26 cellular contexts compared by ENCODE assay signal in genomic region chr10:79418274-79418673, GRCh38. TPM values are rescaled to one million over a fixed set of nuclear protein-coding genes. Genes with fewer than 3 reads are reported as not detected.
DNase-seq lines count a peak whose midpoint lies in the region; ATAC-seq and TF ChIP-seq lines count a peak whose summit lies in the region.
"Had no signal": no experiment of that assay in that cellular context is flagged by ENCODE, and none has a peak within 500 bp of the region (broad histone marks: within the 10 kb centered on the region; RNA-seq: fewer than 3 reads in every experiment).

No MANE protein-coding gene starts in this region.

- no peaks in the 10 kb centered on the region for H3K9me3 ChIP-seq in lower lobe of right lung
- no peaks in the 10 kb centered on the region for H3K9me3 ChIP-seq in CD4-positive, alpha-beta memory T cell (ENCODE audit: control insufficient read depth in 1 of 2, low read length in 2 of 2)
- H3K9me3 ChIP-seq: pancreas, thoracic aorta, uterus had no signal

- H3K9me3 Mint-ChIP-seq in activated naive CD4-positive, alpha-beta T cell treated with anti-CD3 and anti-CD28 coated beads, Interleukin-2, amount 50 U/mL, for 72 hours: no peaks in the 10 kb centered on the region
- no peaks in the 10 kb centered on the region for H3K9me3 Mint-ChIP-seq in dendritic cell treated with granulocyte-macrophage colony-stimulating factor and Interleukin-4, amounts not matched to agents 40 ng/mL and 50 ng/mL, for 4 days
- no peaks in the 10 kb centered on the region for H3K9me3 Mint-ChIP-seq in stimulated activated effector memory CD8-positive, alpha-beta T cell treated with anti-CD3 and anti-CD28 coated beads, Interleukin-12 subunit alpha, Interleukin-12 subunit beta, amount 100 ng/mL, for 72 hours
- H3K9me3 Mint-ChIP-seq in CD4-positive, alpha-beta memory T cell: no peaks in the 10 kb centered on the region
- H3K9me3 Mint-ChIP-seq: CD4-positive, alpha-beta T cell; HFFc6; immature natural killer cell; natural killer cell treated with Interleukin-12 subunit alpha and Interleukin-12 subunit beta and Interleukin-15 and Interleukin-18, amount 100 ng/mL, for 72 hours had no signal

- in situ Hi-C loops in GM13977 (cut with MboI; ENCODE audit: low pct_unique_long_range_greater_than_20kb, low sequenced_read_pairs, unreplicated experiment): no loop called here

- no peak overlapping the region for H3K27ac ChIP-seq in lower lobe of right lung
- H3K27ac ChIP-seq in CD4-positive, alpha-beta memory T cell (ENCODE audit: low read depth, low read length): no peak overlapping the region
- H3K27ac ChIP-seq: 22Rv1, GM23248, pancreas, thoracic aorta had no signal

- POLR2A ChIA-PET in CD4-positive, alpha-beta memory T cell (lab: Charles Lee; ENCODE audit: partially characterized antibody): no interaction called here

- H3K36me3 ChIP-seq in lower lobe of right lung: peaks cover 18% of the 10 kb centered on the region
- no peaks in the 10 kb centered on the region for H3K36me3 ChIP-seq in CD4-positive, alpha-beta memory T cell (ENCODE audit: insufficient read depth, low read length)
- H3K36me3 ChIP-seq: uterus had no signal

- CTCF ChIA-PET in CD4-positive, alpha-beta memory T cell (lab: Charles Lee; ENCODE audit: partially characterized antibody): no interaction called here

- H3K27me3 ChIP-seq in lower lobe of right lung (ENCODE audit: low read depth): no peaks in the 10 kb centered on the region
- no peaks in the 10 kb centered on the region for H3K27me3 ChIP-seq in CD4-positive, alpha-beta memory T cell (ENCODE audit: insufficient read depth, low read length)
- H3K27me3 ChIP-seq: pancreas, uterus had no signal

- peaks cover 8% of the 10 kb centered on the region for H3K27me3 Mint-ChIP-seq in dendritic cell treated with granulocyte-macrophage colony-stimulating factor and Interleukin-4, amounts not matched to agents 40 ng/mL and 50 ng/mL, for 4 days
- no peaks in the 10 kb centered on the region for H3K27me3 Mint-ChIP-seq in CD4-positive, alpha-beta memory T cell
- H3K27me3 Mint-ChIP-seq: CD4-positive, alpha-beta T cell; natural killer cell treated with Interleukin-12 subunit alpha and Interleukin-12 subunit beta and Interleukin-15 and Interleukin-18, amount 100 ng/mL, for 72 hours had no signal

- H3K36me3 Mint-ChIP-seq in activated naive CD4-positive, alpha-beta T cell treated with anti-CD3 and anti-CD28 coated beads, Interleukin-2, amount 50 U/mL, for 72 hours: no peaks in the 10 kb centered on the region
- H3K36me3 Mint-ChIP-seq in dendritic cell treated with granulocyte-macrophage colony-stimulating factor and Interleukin-4, amounts not matched to agents 40 ng/mL and 50 ng/mL, for 4 days (ENCODE audit: low read depth): peaks cover 33% of the 10 kb centered on the region
- peaks cover 4% of the 10 kb centered on the region for H3K36me3 Mint-ChIP-seq in stimulated activated effector memory CD8-positive, alpha-beta T cell treated with anti-CD3 and anti-CD28 coated beads, Interleukin-12 subunit alpha, Interleukin-12 subunit beta, amount 100 ng/mL, for 72 hours
- H3K36me3 Mint-ChIP-seq in CD4-positive, alpha-beta memory T cell: no peaks in the 10 kb centered on the region
- H3K36me3 Mint-ChIP-seq: natural killer cell treated with Interleukin-12 subunit alpha and Interleukin-12 subunit beta and Interleukin-15 and Interleukin-18, amount 100 ng/mL, for 72 hours had no signal

- DNase-seq in activated naive CD4-positive, alpha-beta T cell treated with anti-CD3 and anti-CD28 coated beads, Interleukin-2, amount 50 U/mL, for 72 hours (ENCODE audit: low spot score in 2 of 2): no peak
- no peak for DNase-seq in activated naive CD4-positive, alpha-beta T cell treated with anti-CD3 and anti-CD28 coated beads, Interleukin-2, amount 50 U/mL, for 16 hours
- peak; percentile 36 for DNase-seq in lower lobe of right lung
- no peak for DNase-seq in stimulated activated effector memory CD8-positive, alpha-beta T cell treated with anti-CD3 and anti-CD28 coated beads, Interleukin-12 subunit alpha, Interleukin-12 subunit beta, amount 100 ng/mL, for 72 hours (ENCODE audit: low spot score in 2 of 2)
- DNase-seq in CD4-positive, alpha-beta memory T cell: no peak
- DNase-seq in DMS114 treated with DMSO at 0.1 percent for 48 hours (lab: John Stamatoyannopoulos, UW; ENCODE audit: unreplicated experiment): no peak
- no peak for DNase-seq in GM13977 (ENCODE audit: low spot score)
- DNase-seq: activated CD4-positive, alpha-beta T cell treated with anti-CD3 and anti-CD28 coated beads for 4 hours; activated naive CD4-positive, alpha-beta T cell; activated T-cell treated with anti-CD3 and anti-CD28 coated beads, Interleukin-2, amount 50 U/mL, for 48 hours; CD4-positive, alpha-beta T cell; central memory CD4-positive, alpha-beta T cell; GM23248; HFFc6; hypothalamus; immature natural killer cell; NCI-H524 treated with DMSO at 0.1 percent for 48 hours; stimulated activated CD4-positive, alpha-beta T cell treated with anti-CD3 and anti-CD28 coated beads, Interleukin-15, amount 100 ng/mL, for 24 hours; stimulated activated naive CD4-positive, alpha-beta T cell treated with Interleukin-2 at 50 U/mL for 16 hours had no signal

- H3K4me1 Mint-ChIP-seq in dendritic cell treated with granulocyte-macrophage colony-stimulating factor and Interleukin-4, amounts not matched to agents 40 ng/mL and 50 ng/mL, for 4 days (ENCODE audit: low read depth): peaks cover 84% of the 10 kb centered on the region
- peaks cover 18% of the 10 kb centered on the region for H3K4me1 Mint-ChIP-seq in stimulated activated effector memory CD8-positive, alpha-beta T cell treated with anti-CD3 and anti-CD28 coated beads, Interleukin-12 subunit alpha, Interleukin-12 subunit beta, amount 100 ng/mL, for 72 hours
- peaks cover 0 to 5% (median 4%) of the 10 kb centered on the region in 4 donors for H3K4me1 Mint-ChIP-seq in CD4-positive, alpha-beta memory T cell

- intact Hi-C loops in dendritic cell treated with granulocyte-macrophage colony-stimulating factor and Interleukin-4, amounts not matched to agents 40 ng/mL and 50 ng/mL, for 4 days (cut with micrococcal nuclease): no loop called here
- intact Hi-C loops in lower lobe of right lung (cut with DNase I): no loop called here
- intact Hi-C loops in CD4-positive, alpha-beta memory T cell (cut with micrococcal nuclease): no loop called here

- TF ChIP-seq CTCF in lower lobe of right lung (IDR thresholded peaks at IDR 0.05): no peak
- no peak for TF ChIP-seq CTCF in GM13977 (IDR thresholded peaks at IDR 0.05; ENCODE audit: extremely low read depth, insufficient read depth, missing control alignments)

- H3K4me3 Mint-ChIP-seq in dendritic cell treated with granulocyte-macrophage colony-stimulating factor and Interleukin-4, amounts not matched to agents 40 ng/mL and 50 ng/mL, for 4 days: no peak overlapping the region
- no peak overlapping the region for H3K4me3 Mint-ChIP-seq in stimulated activated effector memory CD8-positive, alpha-beta T cell treated with anti-CD3 and anti-CD28 coated beads, Interleukin-12 subunit alpha, Interleukin-12 subunit beta, amount 100 ng/mL, for 72 hours
- no peak overlapping the region for H3K4me3 Mint-ChIP-seq in CD4-positive, alpha-beta memory T cell
- H3K4me3 Mint-ChIP-seq: CD4-positive, alpha-beta T cell; HFFc6; immature natural killer cell; natural killer cell treated with Interleukin-12 subunit alpha and Interleukin-12 subunit beta and Interleukin-15 and Interleukin-18, amount 100 ng/mL, for 72 hours had no signal

- no peak overlapping the region for H3K4me3 ChIP-seq in lower lobe of right lung
- no peak overlapping the region for H3K4me3 ChIP-seq in CD4-positive, alpha-beta memory T cell (ENCODE audit: low read length in 2 of 2)
- H3K4me3 ChIP-seq: GM23248, pancreas, thoracic aorta, uterus had no signal

- peak overlapping the region; percentile 46 to 73 for H3K27ac Mint-ChIP-seq in activated naive CD4-positive, alpha-beta T cell treated with anti-CD3 and anti-CD28 coated beads, Interleukin-2, amount 50 U/mL, for 72 hours
- H3K27ac Mint-ChIP-seq in dendritic cell treated with granulocyte-macrophage colony-stimulating factor and Interleukin-4, amounts not matched to agents 40 ng/mL and 50 ng/mL, for 4 days: peak overlapping the region; percentile 67
- peak overlapping the region; percentile 78 for H3K27ac Mint-ChIP-seq in stimulated activated effector memory CD8-positive, alpha-beta T cell treated with anti-CD3 and anti-CD28 coated beads, Interleukin-12 subunit alpha, Interleukin-12 subunit beta, amount 100 ng/mL, for 72 hours
- no peak overlapping the region for H3K27ac Mint-ChIP-seq in CD4-positive, alpha-beta memory T cell
- H3K27ac Mint-ChIP-seq: CD4-positive, alpha-beta T cell; HFFc6; immature natural killer cell; natural killer cell treated with Interleukin-12 subunit alpha and Interleukin-12 subunit beta and Interleukin-15 and Interleukin-18, amount 100 ng/mL, for 72 hours had no signal

- ATAC-seq in activated naive CD4-positive, alpha-beta T cell treated with anti-CD3 and anti-CD28 coated beads, Interleukin-2, amount 50 U/mL, for 72 hours: no peak
- no peak for ATAC-seq in lower lobe of right lung
- no peak for ATAC-seq in stimulated activated effector memory CD8-positive, alpha-beta T cell treated with anti-CD3 and anti-CD28 coated beads, Interleukin-12 subunit alpha, Interleukin-12 subunit beta, amount 100 ng/mL, for 72 hours
- ATAC-seq: natural killer cell treated with Interleukin-12 subunit alpha and Interleukin-12 subunit beta and Interleukin-15 and Interleukin-18, amount 100 ng/mL, for 72 hours; pancreas; SK-N-SH treated with all-trans-retinoic acid at 6 μM for 48 hours had no signal

- H3K4me1 ChIP-seq in lower lobe of right lung: peaks cover 87% of the 10 kb centered on the region
- peaks cover under 1% of the 10 kb centered on the region for H3K4me1 ChIP-seq in CD4-positive, alpha-beta memory T cell (ENCODE audit: insufficient read depth, low read length)
- H3K4me1 ChIP-seq: pancreas had no signal

RNA-seq across cellular contexts. Expression of gene ZCCHC24, which starts 27.1 kb away (rescaled TPM):
- under 1 TPM; 0.43 to 0.74 TPM for total RNA-seq in activated naive CD4-positive, alpha-beta T cell treated with anti-CD3 and anti-CD28 coated beads, Interleukin-2, amount 50 U/mL, for 72 hours
- 34.7 TPM for total RNA-seq in lower lobe of right lung
- total RNA-seq in CD4-positive, alpha-beta memory T cell: 1 to 10 TPM; 1.7 to 1.9 TPM
- polyA plus RNA-seq in CD4-positive, alpha-beta memory T cell: under 1 TPM; 0.30 to 0.79 TPM

Comparison
In these comparisons a context has a peak if more than half of its experiments do, and no peak if none do; other contexts are left out.
1. H3K27ac Mint-ChIP-seq: peak in activated naive CD4-positive, alpha-beta T cell treated with anti-CD3 and anti-CD28 coated beads, Interleukin-2, amount 50 U/mL, for 72 hours (2 of 2), dendritic cell treated with granulocyte-macrophage colony-stimulating factor and Interleukin-4, amounts not matched to agents 40 ng/mL and 50 ng/mL, for 4 days (single experiment) and stimulated activated effector memory CD8-positive, alpha-beta T cell treated with anti-CD3 and anti-CD28 coated beads, Interleukin-12 subunit alpha, Interleukin-12 subunit beta, amount 100 ng/mL, for 72 hours (single experiment); none in CD4-positive, alpha-beta memory T cell (0 of 7).
2. RNA of gene ZCCHC24, which starts 27.1 kb away (total RNA-seq): 34.7 TPM in lower lobe of right lung (single experiment); 1.7 to 1.9 TPM in CD4-positive, alpha-beta memory T cell and 0.43 to 0.74 TPM in activated naive CD4-positive, alpha-beta T cell treated with anti-CD3 and anti-CD28 coated beads, Interleukin-2, amount 50 U/mL, for 72 hours; every median in the first group is over 10 times any median in the second.